Comparison of ENCODE assay signal across 28 cellular contexts in the genomic region with DNA sequence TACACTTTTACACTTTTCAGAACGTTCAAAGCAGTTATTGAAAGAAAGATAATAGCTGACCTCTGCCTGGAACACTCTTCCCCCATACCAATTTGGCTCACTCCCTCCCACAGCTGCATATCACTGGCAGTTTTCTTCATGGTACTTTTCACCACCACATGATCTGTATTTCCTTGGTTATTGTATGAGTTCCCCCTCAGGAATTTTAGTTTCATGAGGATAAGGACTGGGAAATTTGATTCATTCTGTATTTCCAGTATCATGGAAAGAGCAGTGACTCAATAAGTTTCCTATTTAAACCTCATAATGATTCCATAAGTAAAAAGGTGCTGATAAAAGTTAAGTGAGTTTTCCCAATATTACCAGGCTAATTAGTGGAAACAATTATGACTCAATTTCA. TPM values are rescaled to one million over a fixed set of nuclear protein-coding genes. Genes with fewer than 3 reads are reported as not detected.
DNase-seq lines count a peak whose midpoint lies in the region; ATAC-seq and TF ChIP-seq lines count a peak whose summit lies in the region.
"Had no signal": no experiment of that assay in that cellular context is flagged by ENCODE, and none has a peak within 500 bp of the region (broad histone marks: within the 10 kb centered on the region; RNA-seq: fewer than 3 reads in every experiment).

No MANE protein-coding gene starts in this region.

- no peak overlapping the region for H3K9ac ChIP-seq in SK-N-SH

- no peak for TF ChIP-seq RAD21 in SK-N-SH (IDR thresholded peaks at IDR 0.05; ENCODE audit: low read length)

- no peaks in the 10 kb centered on the region for H4K20me1 ChIP-seq in SK-N-SH (ENCODE audit: insufficient read depth)

- H3K27me3 ChIP-seq in SK-N-SH (ENCODE audit: insufficient read depth) (no peaks in the 10 kb centered on the region), foreskin keratinocyte (no peaks in the 10 kb centered on the region)
- H3K27me3 ChIP-seq: adrenal gland, gastroesophageal sphincter had no signal

- peaks cover 3% of the 10 kb centered on the region for H3F3A ChIP-seq in SK-N-SH (replicated peaks; ENCODE audit: insufficient read depth)

- POLR2A ChIA-PET in SK-N-SH (lab: Yijun Ruan, JAX): interaction anchor here (0.5 kb wide), 1 partner anchor 1268 kb away, joined by 3 read pairs; no protein-coding TSS in a partner anchor

- no peaks in the 10 kb centered on the region for H3K9me2 ChIP-seq in SK-N-SH

- CTCF ChIA-PET in SK-N-SH (lab: Yijun Ruan, JAX): interaction anchor here (1.5 kb wide), 1 partner anchor 10 kb away, joined by 4 read pairs; no protein-coding TSS in a partner anchor
- CTCF ChIA-PET in activated naive CD4-positive, alpha-beta T cell treated with anti-CD3 and anti-CD28 coated beads, Interleukin-2, amount 10 ng/mL, durations not matched to agents 7 days and 5 days (lab: Charles Lee): no interaction called here

- H3K36me3 Mint-ChIP-seq in activated naive CD4-positive, alpha-beta T cell treated with anti-CD3 and anti-CD28 coated beads, Interleukin-2, amount 10 ng/mL, durations not matched to agents 7 days and 5 days: no peaks in the 10 kb centered on the region
- H3K36me3 Mint-ChIP-seq: activated CD4-positive, alpha-beta memory T cell treated with anti-CD3 and anti-CD28 coated beads for 36 hours; IgD-negative memory B cell; naive thymus-derived CD4-positive, alpha-beta T cell had no signal

- no peak overlapping the region for H3K4me3 ChIP-seq in SK-N-SH (ENCODE audit: low read depth in 2 of 2, low read length in 1 of 2)
- H3K4me3 ChIP-seq: adrenal gland, gastroesophageal sphincter, lung, SK-N-MC had no signal

- peak overlapping the region in 1 of 2 experiments; percentile 69; a peak in 2 of 4 replicates for H3K27ac ChIP-seq in SK-N-SH (ENCODE audit: low read depth in 2 of 2, low read length in 1 of 2)
- no peak overlapping the region for H3K27ac ChIP-seq in foreskin keratinocyte
- H3K27ac ChIP-seq: 22Rv1, adrenal gland, gastroesophageal sphincter, HL-60, SK-N-MC had no signal

- H3K9me3 ChIP-seq in SK-N-SH: no peaks in the 10 kb centered on the region
- H3K9me3 ChIP-seq: adrenal gland, gastroesophageal sphincter had no signal

- 0 out of 4 replicates have a peak, but pooled peaks cover 0 to 18% of the 10 kb centered on the region in 2 experiments for H3K4me1 ChIP-seq in SK-N-SH (ENCODE audit: control insufficient read depth in 1 of 2, insufficient read depth in 2 of 2, low read depth in 1 of 2, low read length in 1 of 2)
- H3K4me1 ChIP-seq in foreskin keratinocyte: no peaks in the 10 kb centered on the region
- H3K4me1 ChIP-seq: adrenal gland had no signal

- no peaks in the 10 kb centered on the region for H3K27me3 Mint-ChIP-seq in activated naive CD4-positive, alpha-beta T cell treated with anti-CD3 and anti-CD28 coated beads, Interleukin-2, amount 10 ng/mL, durations not matched to agents 7 days and 5 days
- H3K27me3 Mint-ChIP-seq: activated B cell treated with CpG ODN at 0.5 μM for 24 hours; activated CD4-positive, alpha-beta memory T cell treated with anti-CD3 and anti-CD28 coated beads for 36 hours; IgD-negative memory B cell; naive thymus-derived CD4-positive, alpha-beta T cell had no signal

- no peak overlapping the region for H3K27ac Mint-ChIP-seq in activated naive CD4-positive, alpha-beta T cell treated with anti-CD3 and anti-CD28 coated beads, Interleukin-2, amount 10 ng/mL, durations not matched to agents 7 days and 5 days
- H3K27ac Mint-ChIP-seq: activated B cell treated with CpG ODN at 0.5 μM for 24 hours; activated CD4-positive, alpha-beta memory T cell treated with anti-CD3 and anti-CD28 coated beads for 36 hours; IgD-negative memory B cell; naive thymus-derived CD4-positive, alpha-beta T cell had no signal

- no peak overlapping the region for H3K4me2 ChIP-seq in SK-N-SH

- TF ChIP-seq CTCF in SK-N-SH (IDR thresholded peaks at IDR 0.05) (no peak), foreskin keratinocyte (conservative IDR thresholded peaks at IDR 0.05) (no peak)

- no peaks in the 10 kb centered on the region for H3K9me3 Mint-ChIP-seq in activated naive CD4-positive, alpha-beta T cell treated with anti-CD3 and anti-CD28 coated beads, Interleukin-2, amount 10 ng/mL, durations not matched to agents 7 days and 5 days
- H3K9me3 Mint-ChIP-seq: activated B cell treated with CpG ODN at 0.5 μM for 24 hours; activated CD4-positive, alpha-beta memory T cell treated with anti-CD3 and anti-CD28 coated beads for 36 hours; IgD-negative memory B cell; naive thymus-derived CD4-positive, alpha-beta T cell had no signal

- peak in 1 of 2 experiments; percentile 29; a peak in 1 of 4 replicates for TF ChIP-seq EP300 in SK-N-SH (IDR thresholded peaks at IDR 0.05; ENCODE audit: borderline replicate concordance in 1 of 2, low read depth in 1 of 2, low read length in 1 of 2)

- H3K79me2 ChIP-seq in SK-N-SH (ENCODE audit: insufficient read depth): no peaks in the 10 kb centered on the region

- H3K4me1 Mint-ChIP-seq in activated naive CD4-positive, alpha-beta T cell treated with anti-CD3 and anti-CD28 coated beads, Interleukin-2, amount 10 ng/mL, durations not matched to agents 7 days and 5 days: no peaks in the 10 kb centered on the region
- H3K4me1 Mint-ChIP-seq: activated B cell treated with CpG ODN at 0.5 μM for 24 hours; IgD-negative memory B cell; naive thymus-derived CD4-positive, alpha-beta T cell had no signal

- DNase-seq in SK-N-SH (no peak), astrocyte of the hippocampus (ENCODE audit: low read depth, low spot score) (peak; percentile 14), foreskin keratinocyte (peak in 1 of 2 donors; percentile 63), KG1 (lab: John Stamatoyannopoulos, UW) (no peak)
- DNase-seq in activated naive CD4-positive, alpha-beta T cell treated with anti-CD3 and anti-CD28 coated beads, Interleukin-2, amount 10 ng/mL, durations not matched to agents 7 days and 5 days: no peak
- DNase-seq: activated B cell treated with CpG ODN at 0.5 μM for 24 hours; activated CD4-positive, alpha-beta memory T cell treated with anti-CD3 and anti-CD28 coated beads for 36 hours; activated effector memory CD4-positive, alpha-beta T cell treated with Interleukin-2 at 50 U/mL for 16 hours; adrenal gland; central memory CD4-positive, alpha-beta T cell; DMS53; islet precursor cell; MM.1S; naive thymus-derived CD4-positive, alpha-beta T cell; NCI-H1417 treated with DMSO at 0.1 percent for 48 hours; NK-92 treated with Interleukin-12 subunit alpha and Interleukin-12 subunit beta, amount 100 ng/mL, for 24 hours; occipital lobe; stimulated activated CD4-positive, alpha-beta T cell treated with anti-CD3 and anti-CD28 coated beads, Interleukin-4, amount 100 ng/mL, for 1 hour; stimulated activated naive CD4-positive, alpha-beta T cell had no signal

- 3% methylated on average over 1 of the region's 1 CpG for WGBS in SK-N-SH (ENCODE audit: low lambda C conversion rate)

- H3K36me3 ChIP-seq in SK-N-SH (replicated peaks in 1 of 2; ENCODE audit: control insufficient read depth in 1 of 2, insufficient read depth in 2 of 2, low read length in 1 of 2): no peaks in the 10 kb centered on the region
- H3K36me3 ChIP-seq: adrenal gland, gastroesophageal sphincter had no signal

- no peak overlapping the region for H2AFZ ChIP-seq in SK-N-SH (ENCODE audit: low read depth)

- no peak overlapping the region for H3K4me3 Mint-ChIP-seq in activated naive CD4-positive, alpha-beta T cell treated with anti-CD3 and anti-CD28 coated beads, Interleukin-2, amount 10 ng/mL, durations not matched to agents 7 days and 5 days
- H3K4me3 Mint-ChIP-seq: activated B cell treated with CpG ODN at 0.5 μM for 24 hours; activated CD4-positive, alpha-beta memory T cell treated with anti-CD3 and anti-CD28 coated beads for 36 hours; IgD-negative memory B cell; naive thymus-derived CD4-positive, alpha-beta T cell had no signal

- ATAC-seq in SK-N-SH treated with all-trans-retinoic acid at 6 μM for 48 hours: no peak
- ATAC-seq in foreskin keratinocyte: peak; percentile 53
- no peak for ATAC-seq in GM18519 (IDR thresholded peaks at IDR 0.05; ENCODE audit: low FRiP score, unreplicated experiment)
- ATAC-seq in GM18511 (IDR thresholded peaks at IDR 0.05; ENCODE audit: unreplicated experiment): no peak
- ATAC-seq: gastroesophageal sphincter; naive thymus-derived CD4-positive, alpha-beta T cell had no signal

TF ChIP-seq in SK-N-SH, 30 proteins besides CTCF, POLR2A, EP300 and RAD21 (continues in another document):
- TF ChIP-seq POLR2AphosphoS5 (IDR thresholded peaks at IDR 0.05; ENCODE audit: low read depth, low read length) (no peak), FOSL2 (IDR thresholded peaks at IDR 0.05; ENCODE audit: borderline replicate concordance, low read depth) (peak; percentile 29; the same call in 1 of the 2 replicates), RFX5 (IDR thresholded peaks at IDR 0.05; ENCODE audit: low read length) (no peak), PBX3 (IDR thresholded peaks at IDR 0.05) (0 out of 2 replicates have a peak, but pooled peaks have one; percentile 15)

TF ChIP-seq in SK-N-SH treated with all-trans-retinoic acid at 6 μM for 48 hours, 23 proteins besides CTCF, POLR2A, EP300 and RAD21:
- TF ChIP-seq POU6F1 (CRISPR knock-in tag; IDR thresholded peaks at IDR 0.05; ENCODE audit: borderline replicate concordance, low read depth): no peak

RNA-seq across cellular contexts. Expression of gene HTR1B, which starts 16.0 kb away (rescaled TPM):
- polyA plus RNA-seq in SK-N-SH (2012; rRNA removed): 0.63 and 0.76 TPM in 2 replicates
- 0.35 and 0.47 TPM in 2 replicates for polyA plus RNA-seq in SK-N-SH (2012; cell fraction: cytosol; rRNA removed)
- polyA plus RNA-seq in SK-N-SH (2012; cell fraction: nucleus; rRNA removed): 0.69 and 0.82 TPM in 2 replicates
- 1.4 and 1.6 TPM in 2 replicates for total RNA-seq in foreskin keratinocyte
- polyA plus RNA-seq in foreskin keratinocyte: 0.28 and 0.43 TPM in 2 replicates
- total RNA-seq: activated B cell treated with CpG ODN at 0.5 μM for 24 hours; activated CD4-positive, alpha-beta memory T cell treated with anti-CD3 and anti-CD28 coated beads for 36 hours; naive thymus-derived CD4-positive, alpha-beta T cell had no signal
- polyA plus RNA-seq: IgD-negative memory B cell; naive thymus-derived CD4-positive, alpha-beta T cell had no signal
